In genomic region chr3:61686228-61686648, GRCh38 we compare ENCODE assay signal across 23 cellular contexts.
DNase-seq lines count a peak whose midpoint lies in the region; ATAC-seq and TF ChIP-seq lines count a peak whose summit lies in the region.
"Had no signal": no experiment of that assay in that cellular context is flagged by ENCODE, and none has a peak within 500 bp of the region (broad histone marks: within the 10 kb centered on the region; RNA-seq: fewer than 3 reads in every experiment).

No MANE protein-coding gene starts in this region.

- DNase-seq in Right ventricle myocardium superior (no peak), Right ventricle myocardium inferior (ENCODE audit: missing footprints) (no peak), mammary epithelial cell (peak; percentile 86), kidney tubule cell (ENCODE audit: low spot score) (peak; percentile 58), type B pancreatic cell (ENCODE audit: extremely low spot score, unreplicated experiment) (no peak), osteocyte (ENCODE audit: extremely low spot score, unreplicated experiment) (no peak), NCI-H1417 (lab: John Stamatoyannopoulos, UW) (no peak), NCI-H146 treated with DMSO at 0.1 percent for 48 hours (lab: John Stamatoyannopoulos, UW; ENCODE audit: unreplicated experiment) (no peak)
- DNase-seq: activated CD4-positive, alpha-beta T cell treated with anti-CD3 and anti-CD28 coated beads, Interleukin-2, amount 50 U/mL, for 48 hours; activated gamma-delta T cell treated with Interleukin-2 at 50 U/mL for 16 hours; activated T-cell treated with anti-CD3 and anti-CD28 coated beads for 4 hours; C1 segment of cervical spinal cord; Kasumi-1; mesendoderm; naive thymus-derived CD4-positive, alpha-beta T cell; NCI-H526 treated with DMSO at 0.1 percent for 48 hours; OCI-M1; stomach had no signal

- peak overlapping the region; percentile 51 for H3K4me2 ChIP-seq in mammary epithelial cell (ENCODE audit: insufficient read depth, low read depth, low read length)
- H3K4me2 ChIP-seq: A549 had no signal

- H3K4me3 Mint-ChIP-seq in type B pancreatic cell (no peak overlapping the region), osteocyte (ENCODE audit: unreplicated experiment) (no peak overlapping the region)
- H3K4me3 Mint-ChIP-seq: naive thymus-derived CD4-positive, alpha-beta T cell had no signal

- TF ChIP-seq CTCF in mammary epithelial cell (conservative IDR thresholded peaks at IDR 0.05 in 1 of 2, IDR thresholded peaks at IDR 0.05 in 1 of 2; ENCODE audit: extremely low read depth in 1 of 2, insufficient read depth in 1 of 2, low read depth in 1 of 2, low read length in 2 of 2) (peak in 1 of 2 donors; percentile 14), type B pancreatic cell (conservative IDR thresholded peaks at IDR 0.05) (no peak), osteocyte (IDR thresholded peaks at IDR 0.05) (no peak)

- ATAC-seq in Right ventricle myocardium superior (ENCODE audit: poor library complexity) (peak; percentile 4), Right ventricle myocardium inferior (no peak)
- ATAC-seq: A549; esophagus mucosa; naive thymus-derived CD4-positive, alpha-beta T cell had no signal

- no peaks in the 10 kb centered on the region for H3K9me3 ChIP-seq in mammary epithelial cell (replicated peaks; ENCODE audit: insufficient read depth, low read length)
- H3K9me3 ChIP-seq: A549, adrenal gland, stomach had no signal

- H3K4me3 ChIP-seq in mammary epithelial cell (replicated peaks in 1 of 3; ENCODE audit: insufficient read depth in 1 of 3, low read depth in 2 of 3, low read length in 3 of 3): peak overlapping the region in 1 of 3 experiments; percentile 2
- H3K4me3 ChIP-seq: A549, adrenal gland, cardiac muscle cell, skin epidermis, stomach had no signal

- H3K36me3 Mint-ChIP-seq in type B pancreatic cell (peaks cover 7% of the 10 kb centered on the region), osteocyte (ENCODE audit: unreplicated experiment) (no peaks in the 10 kb centered on the region)
- H3K36me3 Mint-ChIP-seq: naive thymus-derived CD4-positive, alpha-beta T cell had no signal

- no peak overlapping the region for H3K9ac ChIP-seq in mammary epithelial cell (ENCODE audit: insufficient read depth, low read length)

- no peaks in the 10 kb centered on the region for H4K20me1 ChIP-seq in mammary epithelial cell (ENCODE audit: insufficient read depth, low read length)

- no peaks in the 10 kb centered on the region for H3K27me3 ChIP-seq in mammary epithelial cell (ENCODE audit: insufficient read depth, low read length)
- H3K27me3 ChIP-seq: adrenal gland, cardiac muscle cell, stomach had no signal

- H3K27ac ChIP-seq in mammary epithelial cell (ENCODE audit: insufficient read depth, low read depth, low read length): peak overlapping the region; percentile 17
- H3K27ac ChIP-seq: A549, adrenal gland, cardiac muscle cell, skin epidermis, stomach had no signal

- WGBS in mammary epithelial cell (ENCODE audit: low coverage, missing lambda C conversion rate): 3% methylated on average over 3 of the region's 3 CpGs

- CTCF ChIA-PET in mammary epithelial cell (lab: Charles Lee; ENCODE audit: low non-redundant PET): interaction anchor here (0.5 kb wide), 1 partner anchor 78 kb away, joined by 3 read pairs; no protein-coding TSS in a partner anchor

- dilution Hi-C loops in mammary epithelial cell (cut with HindIII; ENCODE audit: low sequenced_read_pairs): no loop called here

- peak overlapping the region; percentile 66 for H2AFZ ChIP-seq in mammary epithelial cell (ENCODE audit: low read depth, low read length)

- in situ Hi-C loops in mammary epithelial cell (cut with MboI; ENCODE audit: low sequenced_read_pairs in 2 of 2): no loop called here

- no peaks in the 10 kb centered on the region for H3K36me3 ChIP-seq in mammary epithelial cell (ENCODE audit: insufficient read depth, low read length)
- H3K36me3 ChIP-seq: adrenal gland, cardiac muscle cell, stomach had no signal

- H3K9me3 Mint-ChIP-seq in type B pancreatic cell (no peaks in the 10 kb centered on the region), osteocyte (ENCODE audit: unreplicated experiment) (no peaks in the 10 kb centered on the region)
- H3K9me3 Mint-ChIP-seq: naive thymus-derived CD4-positive, alpha-beta T cell had no signal

- H3K27me3 Mint-ChIP-seq in type B pancreatic cell: no peaks in the 10 kb centered on the region
- peaks cover 22% of the 10 kb centered on the region for H3K27me3 Mint-ChIP-seq in osteocyte (ENCODE audit: unreplicated experiment)

- BruUV-seq in mammary epithelial cell (replicated peaks; lab: Mats Ljungman, UMichigan): no TSS peak

- H3K27ac Mint-ChIP-seq in type B pancreatic cell: no peak overlapping the region
- H3K27ac Mint-ChIP-seq in osteocyte (ENCODE audit: unreplicated experiment): no peak overlapping the region
- H3K27ac Mint-ChIP-seq: naive thymus-derived CD4-positive, alpha-beta T cell had no signal

- H3K4me1 Mint-ChIP-seq in type B pancreatic cell (ENCODE audit: unreplicated experiment) (peaks cover 51% of the 10 kb centered on the region), osteocyte (ENCODE audit: unreplicated experiment) (peaks cover 24% of the 10 kb centered on the region)
- H3K4me1 Mint-ChIP-seq: naive thymus-derived CD4-positive, alpha-beta T cell had no signal

- intact Hi-C loops in Right ventricle myocardium superior (cut with DNase I) (no loop called here), Right ventricle myocardium inferior (cut with DNase I) (no loop called here), mammary epithelial cell (cut with micrococcal nuclease) (loop anchor here (2.0 kb wide), 1 partner anchor 125 kb away; the partner anchor contains the start of gene PTPRG)

- H3K79me2 ChIP-seq in mammary epithelial cell (ENCODE audit: insufficient read depth, low read length): peaks cover 23% of the 10 kb centered on the region

- peaks cover 30% of the 10 kb centered on the region for H3K4me1 ChIP-seq in mammary epithelial cell (ENCODE audit: insufficient read depth, low read length)

Comparison
In these comparisons a context has a peak if more than half of its experiments do, and no peak if none do; other contexts are left out.
1. DNase-seq: peak in mammary epithelial cell (single experiment) and kidney tubule cell (single experiment); none in Right ventricle myocardium superior (single experiment), Right ventricle myocardium inferior (single experiment), type B pancreatic cell (single experiment), osteocyte (single experiment), NCI-H1417 (0 of 3) and NCI-H146 treated with DMSO at 0.1 percent for 48 hours (single experiment).